In genomic region chr5:131288328-131288727, GRCh38 we compare ENCODE assay signal across 1 cellular context.
TF ChIP-seq lines count a peak whose summit lies in the region.

No MANE protein-coding gene starts in this region.

TF ChIP-seq in endothelial cell of umbilical vein, 7 proteins besides CTCF, POLR2A, EP300 and RAD21 (continued from another document):
- no peak for TF ChIP-seq MAX (IDR thresholded peaks at IDR 0.05; ENCODE audit: insufficient read depth, insufficient read length)
- no peak for TF ChIP-seq POLR2AphosphoS5 (IDR thresholded peaks at IDR 0.05; ENCODE audit: insufficient read depth, low read depth, low read length)
- no peak for TF ChIP-seq JUN (IDR thresholded peaks at IDR 0.05; ENCODE audit: borderline replicate concordance, insufficient read depth, insufficient read length, low read depth)
- TF ChIP-seq EZH2 (IDR thresholded peaks at IDR 0.05; ENCODE audit: borderline replicate concordance, low read depth, low read length, severe bottlenecking), result no peak
- no peak for TF ChIP-seq GATA2 (IDR thresholded peaks at IDR 0.05; ENCODE audit: insufficient read depth, insufficient read length, low read depth, low read length)
- TF ChIP-seq MYC (IDR thresholded peaks at IDR 0.05; ENCODE audit: low read depth, low read length), result no peak
